ENCODE assay signal across 16 cellular contexts in genomic region chr13:27637289-27637626, GRCh38. TPM values are rescaled to one million over a fixed set of nuclear protein-coding genes. Genes with fewer than 3 reads are reported as not detected.
DNase-seq lines count a peak whose midpoint lies in the region; ATAC-seq and TF ChIP-seq lines count a peak whose summit lies in the region.
"Had no signal": no experiment of that assay in that cellular context is flagged by ENCODE, and none has a peak within 500 bp of the region (broad histone marks: within the 10 kb centered on the region; RNA-seq: fewer than 3 reads in every experiment).

No MANE protein-coding gene starts in this region.

- H3K4me1 Mint-ChIP-seq in activated T-cell treated with anti-CD3 and anti-CD28 coated beads, Interleukin-2, amount 50 U/mL, for 24 hours (ENCODE audit: low read depth): peaks cover 70% of the 10 kb centered on the region
- H3K4me1 Mint-ChIP-seq in osteocyte (ENCODE audit: unreplicated experiment): peaks cover 28% of the 10 kb centered on the region

- H3K27me3 ChIP-seq in RWPE2 (ENCODE audit: insufficient read depth, poor library complexity, severe bottlenecking): no peaks in the 10 kb centered on the region
- H3K27me3 ChIP-seq in foreskin keratinocyte: no peaks in the 10 kb centered on the region

- H3K27me3 Mint-ChIP-seq in activated T-cell treated with anti-CD3 and anti-CD28 coated beads, Interleukin-2, amount 50 U/mL, for 24 hours: no peaks in the 10 kb centered on the region
- no peaks in the 10 kb centered on the region for H3K27me3 Mint-ChIP-seq in osteocyte (ENCODE audit: unreplicated experiment)
- H3K27me3 Mint-ChIP-seq: IgD-negative memory B cell had no signal

- H3K9me3 Mint-ChIP-seq in activated T-cell treated with anti-CD3 and anti-CD28 coated beads, Interleukin-2, amount 50 U/mL, for 24 hours: no peaks in the 10 kb centered on the region
- H3K9me3 Mint-ChIP-seq in osteocyte (ENCODE audit: unreplicated experiment): no peaks in the 10 kb centered on the region
- H3K9me3 Mint-ChIP-seq: IgD-negative memory B cell had no signal

- no peaks in the 10 kb centered on the region for H3K9me3 ChIP-seq in RWPE2 (ENCODE audit: severe bottlenecking)
- H3K9me3 ChIP-seq: A549 had no signal

- ATAC-seq in RWPE2 (ENCODE audit: low read depth) (no peak), foreskin keratinocyte (no peak)
- ATAC-seq: A549, GM12878, HCT116, Right ventricle myocardium inferior had no signal

- peak overlapping the region; percentile 32 for H3K27ac Mint-ChIP-seq in activated T-cell treated with anti-CD3 and anti-CD28 coated beads, Interleukin-2, amount 50 U/mL, for 24 hours
- H3K27ac Mint-ChIP-seq in osteocyte (ENCODE audit: unreplicated experiment): peak overlapping the region; percentile 6
- H3K27ac Mint-ChIP-seq: IgD-negative memory B cell had no signal

- no peak for TF ChIP-seq CTCF in RWPE2 (IDR thresholded peaks at IDR 0.05; ENCODE audit: poor library complexity, severe bottlenecking)
- TF ChIP-seq CTCF in foreskin keratinocyte (conservative IDR thresholded peaks at IDR 0.05): no peak
- no peak for TF ChIP-seq CTCF in osteocyte (IDR thresholded peaks at IDR 0.05)

- peak overlapping the region; percentile 15 for H3K27ac ChIP-seq in RWPE2 (ENCODE audit: poor library complexity, severe bottlenecking)
- peak overlapping the region; percentile 44 for H3K27ac ChIP-seq in foreskin keratinocyte
- H3K27ac ChIP-seq: A549 had no signal

- no peak overlapping the region for H3K4me3 Mint-ChIP-seq in activated T-cell treated with anti-CD3 and anti-CD28 coated beads, Interleukin-2, amount 50 U/mL, for 24 hours
- no peak overlapping the region for H3K4me3 Mint-ChIP-seq in osteocyte (ENCODE audit: unreplicated experiment)
- H3K4me3 Mint-ChIP-seq: CD14-positive monocyte had no signal

- H3K36me3 ChIP-seq in RWPE2 (ENCODE audit: low read depth): peaks cover 14% of the 10 kb centered on the region

- H3K36me3 Mint-ChIP-seq in activated T-cell treated with anti-CD3 and anti-CD28 coated beads, Interleukin-2, amount 50 U/mL, for 24 hours (ENCODE audit: low read depth): peaks cover 73% of the 10 kb centered on the region
- H3K36me3 Mint-ChIP-seq in osteocyte (ENCODE audit: unreplicated experiment): peaks cover 6% of the 10 kb centered on the region
- H3K36me3 Mint-ChIP-seq: IgD-negative memory B cell had no signal

- H3K4me1 ChIP-seq in RWPE2 (ENCODE audit: insufficient read depth, poor library complexity, severe bottlenecking) (peaks cover 54% of the 10 kb centered on the region), foreskin keratinocyte (peaks cover 67% of the 10 kb centered on the region)
- H3K4me1 ChIP-seq: A549 had no signal

- no peak for DNase-seq in activated T-cell treated with anti-CD3 and anti-CD28 coated beads, Interleukin-2, amount 50 U/mL, for 24 hours
- no peak for DNase-seq in activated T-cell treated with anti-CD3 and anti-CD28 coated beads, Interleukin-2, amount 50 U/mL, for 48 hours
- DNase-seq in RWPE2 (ENCODE audit: low spot score) (no peak), foreskin keratinocyte (no peak), osteocyte (ENCODE audit: extremely low spot score, unreplicated experiment) (no peak), T-helper 1 cell (no peak), NCI-H526 treated with DMSO at 0.1 percent for 48 hours (lab: John Stamatoyannopoulos, UW) (no peak)
- DNase-seq: Calu3, NCI-H1436 treated with DMSO at 0.1 percent for 48 hours, NCI-H226 had no signal

- no peak overlapping the region for H3K4me3 ChIP-seq in RWPE2 (ENCODE audit: severe bottlenecking)
- H3K4me3 ChIP-seq: A549, GM12878 had no signal

RNA-seq across cellular contexts. Expression of gene POLR1D, which starts 15.6 kb away (rescaled TPM):
- total RNA-seq in foreskin keratinocyte (153 and 159 TPM in 2 replicates), osteocyte (96.4 and 101 TPM in 2 replicates)
- 226 and 227 TPM in 2 replicates for polyA plus RNA-seq in foreskin keratinocyte

RNA-seq across cellular contexts. Expression of gene LNX2, which starts 16.9 kb away (rescaled TPM):
- 17.6 and 19.4 TPM in 2 replicates for total RNA-seq in foreskin keratinocyte
- polyA plus RNA-seq in foreskin keratinocyte: 4.3 and 4.8 TPM in 2 replicates
- 7.2 and 8.4 TPM in 2 replicates for total RNA-seq in osteocyte
